ENCODE assay signal across 19 cellular contexts in genomic region chr12:2410490-2410889, GRCh38.
"Had no signal": no experiment of that assay in that cellular context is flagged by ENCODE, and none has a peak within 500 bp of the region (broad histone marks: within the 10 kb centered on the region; RNA-seq: fewer than 3 reads in every experiment).

No MANE protein-coding gene starts in this region.

- H3K4me3 ChIP-seq: gastrocnemius medialis, mucosa of descending colon, prostate gland, thyroid gland, vagina had no signal

- H3K27ac Mint-ChIP-seq: natural killer cell, type B pancreatic cell had no signal

- DNase-seq: effector memory CD4-positive, alpha-beta T cell; gastrocnemius medialis; glutamatergic neuron; islet precursor cell; mammary epithelial cell; mucosa of descending colon; natural killer cell; retina; small intestine; stimulated activated CD4-positive, alpha-beta T cell treated with anti-CD3 and anti-CD28 coated beads, Interleukin-12 subunit alpha, Interleukin-12 subunit beta, amount 100 ng/mL, for 4 hours; stimulated activated naive CD4-positive, alpha-beta T cell treated with Interleukin-2 at 50 U/mL for 16 hours; thyroid gland had no signal

- H3K27ac ChIP-seq: gastrocnemius medialis, parathyroid adenoma, prostate gland, thyroid gland, vagina had no signal

- H3K27me3 ChIP-seq: gastrocnemius medialis, thyroid gland, vagina had no signal

- H3K36me3 ChIP-seq: gastrocnemius medialis, prostate gland, thyroid gland, vagina had no signal

- H3K9ac ChIP-seq: parathyroid adenoma had no signal

- H3K9me3 Mint-ChIP-seq: natural killer cell, neural crest cell had no signal

- H3K9me3 ChIP-seq: gastrocnemius medialis, mucosa of descending colon, prostate gland, thyroid gland, vagina had no signal

- H3K4me1 Mint-ChIP-seq: natural killer cell had no signal

- H3K36me3 Mint-ChIP-seq: natural killer cell had no signal

- ATAC-seq: esophagus mucosa, gastrocnemius medialis, left lobe of liver, mucosa of descending colon, natural killer cell had no signal

- H3K4me3 Mint-ChIP-seq: natural killer cell, neural crest cell had no signal

- H3K4me1 ChIP-seq: gastrocnemius medialis, parathyroid adenoma, prostate gland, thyroid gland, vagina had no signal

- H2AFZ ChIP-seq: parathyroid adenoma had no signal
